In genomic region chr18:26455639-26456038, GRCh38 we compare ENCODE assay signal across 22 cellular contexts.
"Had no signal": no experiment of that assay in that cellular context is flagged by ENCODE, and none has a peak within 500 bp of the region (broad histone marks: within the 10 kb centered on the region; RNA-seq: fewer than 3 reads in every experiment).

No MANE protein-coding gene starts in this region.

- H3K4me1 ChIP-seq: colonic mucosa, gastroesophageal sphincter, left lung, lower lobe of right lung had no signal

- FAIRE-seq: endometrium, frontal cortex, islet of Langerhans, keratinocyte had no signal

- H3K4me2 ChIP-seq: hepatocyte had no signal

- H3K79me2 ChIP-seq: hepatocyte had no signal

- DNase-seq: colonic mucosa; cortex of kidney; effector CD8-positive, alpha-beta T cell; effector memory CD8-positive, alpha-beta T cell; endodermal cell; erythroblast; heart left ventricle; left cardiac atrium; left lung; left ventricle myocardium superior; lower lobe of right lung; mesendoderm; midbrain; naive thymus-derived CD4-positive, alpha-beta T cell had no signal

- H3K4me3 ChIP-seq: colonic mucosa, gastroesophageal sphincter, heart left ventricle, hepatocyte, left lung, lower lobe of right lung had no signal

- H3K9me3 ChIP-seq: colonic mucosa, gastroesophageal sphincter, heart left ventricle, left lung, lower lobe of right lung had no signal

- ATAC-seq: effector memory CD8-positive, alpha-beta T cell; esophagus mucosa; foreskin keratinocyte; gastroesophageal sphincter; heart left ventricle; left cardiac atrium; left lung; left ventricle myocardium superior; lower lobe of right lung; naive thymus-derived CD4-positive, alpha-beta T cell had no signal

- H3K27me3 ChIP-seq: colonic mucosa, foreskin keratinocyte, gastroesophageal sphincter, heart left ventricle, hepatocyte, left lung had no signal

- H3K27ac ChIP-seq: colonic mucosa, foreskin keratinocyte, gastroesophageal sphincter, heart left ventricle, hepatocyte, left lung, lower lobe of right lung had no signal

- H2AFZ ChIP-seq: hepatocyte had no signal

- H3K36me3 ChIP-seq: colonic mucosa had no signal
